In the genomic region with DNA sequence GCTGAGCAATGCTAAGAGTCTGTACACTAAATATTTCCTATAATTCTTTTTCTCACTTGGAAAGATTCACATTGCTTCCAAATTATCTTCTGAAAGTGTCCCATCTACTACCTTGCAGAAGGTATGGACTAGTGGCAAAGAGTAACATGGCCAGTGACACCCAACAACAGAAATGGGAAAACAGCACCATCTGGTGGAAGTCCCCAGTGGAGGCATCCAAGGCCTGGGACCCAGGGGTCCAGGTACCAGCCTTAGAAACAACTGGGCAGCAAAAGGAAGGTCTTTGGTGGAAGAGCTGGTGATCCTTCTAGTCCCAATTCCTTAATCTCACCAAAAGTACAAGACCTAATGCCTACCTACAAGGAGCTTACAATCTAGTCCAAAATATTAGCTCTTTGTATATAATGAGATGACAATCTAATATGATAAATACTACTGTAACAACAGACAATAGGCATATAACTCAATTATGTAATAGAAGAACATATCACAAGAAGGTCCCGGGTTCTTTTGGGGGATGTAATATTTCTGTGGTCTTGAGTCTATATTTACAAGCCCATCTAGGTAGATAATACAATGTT, we compare ENCODE assay signal across 9 cellular contexts. TPM values are rescaled to one million over a fixed set of nuclear protein-coding genes. Genes with fewer than 3 reads are reported as not detected.
A peak's percentile ranks its signal among the peaks of the same experiment; 100 is the strongest.
DNase-seq lines count a peak whose midpoint lies in the region; ATAC-seq and TF ChIP-seq lines count a peak whose summit lies in the region.
"Had no signal": no experiment of that assay in that cellular context is flagged by ENCODE, and none has a peak within 500 bp of the region (broad histone marks: within the 10 kb centered on the region; RNA-seq: fewer than 3 reads in every experiment).

No MANE protein-coding gene starts in this region.

- RAD21 ChIA-PET in HCT116 (lab: Charles Lee; ENCODE audit: low non-redundant PET in 1 of 2, low total read pairs in 2 of 2, uncharacterized antibody in 2 of 2, unreplicated experiment in 2 of 2) = no interaction called here

- H3K27me3 Mint-ChIP-seq in Calu3 (ENCODE audit: unreplicated experiment) = no peaks in the 10 kb centered on the region
- peaks cover 32% of the 10 kb centered on the region for H3K27me3 Mint-ChIP-seq in chondrocyte (ENCODE audit: low read depth)
- H3K27me3 Mint-ChIP-seq in progenitor cell of endocrine pancreas = no peaks in the 10 kb centered on the region

- ATAC-seq in HCT116 (peak; percentile 99), GM21723 (IDR thresholded peaks at IDR 0.05; ENCODE audit: unreplicated experiment) (no peak), HG02981 (IDR thresholded peaks at IDR 0.05; ENCODE audit: unreplicated experiment) (no peak)

- H3K4me1 Mint-ChIP-seq in Calu3 (ENCODE audit: low read depth, unreplicated experiment) (no peaks in the 10 kb centered on the region), chondrocyte (ENCODE audit: low read depth) (no peaks in the 10 kb centered on the region), progenitor cell of endocrine pancreas (ENCODE audit: low read depth) (no peaks in the 10 kb centered on the region)

- H3K79me2 ChIP-seq in HCT116 (ENCODE audit: insufficient read depth, low read length) = no peaks in the 10 kb centered on the region

- H4K20me1 ChIP-seq in HCT116 (ENCODE audit: insufficient read depth) = no peaks in the 10 kb centered on the region

- H3K4me2 ChIP-seq in HCT116 (ENCODE audit: low read length) = no peak overlapping the region

- no peaks in the 10 kb centered on the region for H3K9me3 Mint-ChIP-seq in Calu3 (ENCODE audit: low read depth, unreplicated experiment)
- H3K9me3 Mint-ChIP-seq in chondrocyte (ENCODE audit: low read depth) = no peaks in the 10 kb centered on the region
- H3K9me3 Mint-ChIP-seq in progenitor cell of endocrine pancreas (ENCODE audit: low read depth) = no peaks in the 10 kb centered on the region

- no peak overlapping the region for H2AFZ ChIP-seq in HCT116 (ENCODE audit: low read depth, low read length, poor library complexity, severe bottlenecking)

- peak; percentile 91 for TF ChIP-seq RAD21 in HCT116 (IDR thresholded peaks at IDR 0.05; ENCODE audit: low read depth)

- TF ChIP-seq CTCF in Calu3 (IDR thresholded peaks at IDR 0.05; ENCODE audit: unreplicated experiment) = peak; percentile 91
- TF ChIP-seq CTCF in HCT116 (IDR thresholded peaks at IDR 0.05 in 2 of 3, conservative IDR thresholded peaks at IDR 0.05 in 1 of 3; ENCODE audit: borderline replicate concordance in 1 of 3, insufficient read depth in 1 of 3, low read depth in 2 of 3, low read length in 2 of 3) = peak; percentile 92 to 97 (median 94)
- peak; percentile 40 for TF ChIP-seq CTCF in chondrocyte (IDR thresholded peaks at IDR 0.05)
- peak; percentile 54 for TF ChIP-seq CTCF in progenitor cell of endocrine pancreas (IDR thresholded peaks at IDR 0.05; ENCODE audit: unreplicated experiment)

- no peak overlapping the region for H3K4me3 ChIP-seq in HCT116 (replicated peaks in 1 of 2; ENCODE audit: low read depth in 1 of 2, low read length in 2 of 2)

- no peak overlapping the region for H3K27ac ChIP-seq in HCT116 (ENCODE audit: low read depth, low read length)

- DNase-seq in Calu3 (peak; percentile 80), HCT116 (ENCODE audit: low read depth, low spot score) (peak; percentile 63), RPMI8226 (peak; percentile 72), chondrocyte (ENCODE audit: low spot score) (no peak), progenitor cell of endocrine pancreas (ENCODE audit: low spot score, unreplicated experiment) (no peak), posterior vena cava (ENCODE audit: low spot score) (no peak)

- H3K36me3 ChIP-seq in HCT116 (ENCODE audit: control insufficient read depth in 1 of 2, insufficient read depth in 2 of 2, low read length in 2 of 2) = no peaks in the 10 kb centered on the region

- H3K27ac Mint-ChIP-seq in Calu3 (ENCODE audit: unreplicated experiment) (no peak overlapping the region), chondrocyte (ENCODE audit: unreplicated experiment) (no peak overlapping the region), progenitor cell of endocrine pancreas (no peak overlapping the region)

- H3K4me3 Mint-ChIP-seq in Calu3 (ENCODE audit: low read depth, unreplicated experiment) (no peak overlapping the region), chondrocyte (ENCODE audit: unreplicated experiment) (no peak overlapping the region), progenitor cell of endocrine pancreas (ENCODE audit: low read depth) (no peak overlapping the region)

- POLR2A ChIA-PET in HCT116 (lab: Charles Lee) = no interaction called here

- BruUV-seq in Calu3 (replicated peaks; lab: Mats Ljungman, UMichigan) (no TSS peak), HCT116 (replicated peaks; lab: Mats Ljungman, UMichigan) (no TSS peak)

- no peaks in the 10 kb centered on the region for H3K9me3 ChIP-seq in HCT116 (ENCODE audit: control insufficient read depth in 1 of 2, insufficient read depth in 1 of 2, low read depth in 1 of 2, low read length in 2 of 2)

- no peaks in the 10 kb centered on the region for H3K27me3 ChIP-seq in HCT116 (ENCODE audit: insufficient read depth, low read length)

- no peaks in the 10 kb centered on the region for H3K4me1 ChIP-seq in HCT116 (ENCODE audit: control insufficient read depth in 1 of 2, insufficient read depth in 2 of 2, low read length in 2 of 2)

- no peak for TF ChIP-seq POLR2A in HCT116 (IDR thresholded peaks at IDR 0.05; ENCODE audit: borderline replicate concordance, extremely low read depth, insufficient read depth, insufficient read length)

- CTCF ChIA-PET in Calu3 (lab: Charles Lee) (interaction anchor here (0.7 kb wide), 1 partner anchor 67 kb away, joined by 3 read pairs; no protein-coding TSS in a partner anchor), HCT116 (lab: Charles Lee) (interaction anchor here (0.6 to 4.0 kb wide), 11 partner anchors 12 to 208 kb away, joined by 3 to 28 read pairs (median 5); no protein-coding TSS in a partner anchor)

- no peak overlapping the region for H3K9ac ChIP-seq in HCT116 (ENCODE audit: low read length)

- H3K36me3 Mint-ChIP-seq in Calu3 (ENCODE audit: insufficient read depth, unreplicated experiment) = no peaks in the 10 kb centered on the region
- H3K36me3 Mint-ChIP-seq in chondrocyte (ENCODE audit: low read depth) = no peaks in the 10 kb centered on the region
- no peaks in the 10 kb centered on the region for H3K36me3 Mint-ChIP-seq in progenitor cell of endocrine pancreas (ENCODE audit: insufficient read depth)

- H3K9me2 ChIP-seq in HCT116 (ENCODE audit: insufficient read depth) = no peaks in the 10 kb centered on the region

- intact Hi-C loops in Calu3 (cut with micrococcal nuclease; ENCODE audit: unreplicated experiment) (loop anchor here (1.0 to 2.0 kb wide), 3 partner anchors 109 to 160 kb away; no protein-coding TSS in a partner anchor), HCT116 (cut with micrococcal nuclease) (loop anchor here (1.0 to 5.0 kb wide), 4 partner anchors 67 to 349 kb away; no protein-coding TSS in a partner anchor), posterior vena cava (cut with DNase I) (no loop called here)

TF ChIP-seq in HCT116, 20 proteins besides CTCF, POLR2A, EP300 and RAD21 (continues in another document):
- TF ChIP-seq CBX3 (IDR thresholded peaks at IDR 0.05; ENCODE audit: low read depth) (no peak), MAX (IDR thresholded peaks at IDR 0.05) (no peak), POLR2AphosphoS5 (IDR thresholded peaks at IDR 0.05; ENCODE audit: low read depth, low read length) (no peak), EZH2 (IDR thresholded peaks at IDR 0.05) (no peak), TCF7L2 (IDR thresholded peaks at IDR 0.05; ENCODE audit: borderline replicate concordance, extremely low read depth, insufficient read depth, insufficient read length) (no peak), SRF (IDR thresholded peaks at IDR 0.05; ENCODE audit: low read depth) (no peak), ELF1 (IDR thresholded peaks at IDR 0.05; ENCODE audit: borderline replicate concordance, low read depth) (no peak)
- TF ChIP-seq, protein P1, sequence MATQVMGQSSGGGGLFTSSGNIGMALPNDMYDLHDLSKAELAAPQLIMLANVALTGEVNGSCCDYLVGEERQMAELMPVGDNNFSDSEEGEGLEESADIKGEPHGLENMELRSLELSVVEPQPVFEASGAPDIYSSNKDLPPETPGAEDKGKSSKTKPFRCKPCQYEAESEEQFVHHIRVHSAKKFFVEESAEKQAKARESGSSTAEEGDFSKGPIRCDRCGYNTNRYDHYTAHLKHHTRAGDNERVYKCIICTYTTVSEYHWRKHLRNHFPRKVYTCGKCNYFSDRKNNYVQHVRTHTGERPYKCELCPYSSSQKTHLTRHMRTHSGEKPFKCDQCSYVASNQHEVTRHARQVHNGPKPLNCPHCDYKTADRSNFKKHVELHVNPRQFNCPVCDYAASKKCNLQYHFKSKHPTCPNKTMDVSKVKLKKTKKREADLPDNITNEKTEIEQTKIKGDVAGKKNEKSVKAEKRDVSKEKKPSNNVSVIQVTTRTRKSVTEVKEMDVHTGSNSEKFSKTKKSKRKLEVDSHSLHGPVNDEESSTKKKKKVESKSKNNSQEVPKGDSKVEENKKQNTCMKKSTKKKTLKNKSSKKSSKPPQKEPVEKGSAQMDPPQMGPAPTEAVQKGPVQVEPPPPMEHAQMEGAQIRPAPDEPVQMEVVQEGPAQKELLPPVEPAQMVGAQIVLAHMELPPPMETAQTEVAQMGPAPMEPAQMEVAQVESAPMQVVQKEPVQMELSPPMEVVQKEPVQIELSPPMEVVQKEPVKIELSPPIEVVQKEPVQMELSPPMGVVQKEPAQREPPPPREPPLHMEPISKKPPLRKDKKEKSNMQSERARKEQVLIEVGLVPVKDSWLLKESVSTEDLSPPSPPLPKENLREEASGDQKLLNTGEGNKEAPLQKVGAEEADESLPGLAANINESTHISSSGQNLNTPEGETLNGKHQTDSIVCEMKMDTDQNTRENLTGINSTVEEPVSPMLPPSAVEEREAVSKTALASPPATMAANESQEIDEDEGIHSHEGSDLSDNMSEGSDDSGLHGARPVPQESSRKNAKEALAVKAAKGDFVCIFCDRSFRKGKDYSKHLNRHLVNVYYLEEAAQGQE (IDR thresholded peaks at IDR 0.05; ENCODE audit: low read depth) = no peak

RNA-seq across cellular contexts. Expression of gene SKAP1, which starts 55.3 kb away (rescaled TPM):
- total RNA-seq in Calu3 (2022) = 4.4 and 9.3 TPM in 2 replicates
- total RNA-seq in HCT116 (2021; ENCODE audit: unreplicated experiment) = 12.4 TPM
- polyA plus RNA-seq in HCT116 (2012) = 12.0 and 16.1 TPM in 2 replicates
- total RNA-seq in chondrocyte = not detected in 3 replicates
- total RNA-seq in progenitor cell of endocrine pancreas = 0.69 and 1.0 TPM in 2 replicates
- 1 to 10 TPM; 1.1 to 1.5 TPM for total RNA-seq in posterior vena cava
- total RNA-seq: pulmonary artery endothelial cell had no signal

Comparison
In these comparisons a context has a peak if more than half of its experiments do, and no peak if none do; other contexts are left out.
1. DNase-seq: peak in Calu3 (single experiment), HCT116 (single experiment) and RPMI8226 (single experiment); none in chondrocyte (single experiment), progenitor cell of endocrine pancreas (single experiment) and posterior vena cava (single experiment).
2. CTCF ChIP-seq: peak in every context shown above with its lines; median percentile 94 in HCT116; 91 in Calu3; 54 in progenitor cell of endocrine pancreas; 40 in chondrocyte.
3. intact Hi-C loops: an anchor here in Calu3 (1.0 to 2.0 kb wide) and HCT116 (1.0 to 5.0 kb wide); none called in posterior vena cava.